Comparison of ENCODE assay signal across 30 cellular contexts in the genomic region with DNA sequence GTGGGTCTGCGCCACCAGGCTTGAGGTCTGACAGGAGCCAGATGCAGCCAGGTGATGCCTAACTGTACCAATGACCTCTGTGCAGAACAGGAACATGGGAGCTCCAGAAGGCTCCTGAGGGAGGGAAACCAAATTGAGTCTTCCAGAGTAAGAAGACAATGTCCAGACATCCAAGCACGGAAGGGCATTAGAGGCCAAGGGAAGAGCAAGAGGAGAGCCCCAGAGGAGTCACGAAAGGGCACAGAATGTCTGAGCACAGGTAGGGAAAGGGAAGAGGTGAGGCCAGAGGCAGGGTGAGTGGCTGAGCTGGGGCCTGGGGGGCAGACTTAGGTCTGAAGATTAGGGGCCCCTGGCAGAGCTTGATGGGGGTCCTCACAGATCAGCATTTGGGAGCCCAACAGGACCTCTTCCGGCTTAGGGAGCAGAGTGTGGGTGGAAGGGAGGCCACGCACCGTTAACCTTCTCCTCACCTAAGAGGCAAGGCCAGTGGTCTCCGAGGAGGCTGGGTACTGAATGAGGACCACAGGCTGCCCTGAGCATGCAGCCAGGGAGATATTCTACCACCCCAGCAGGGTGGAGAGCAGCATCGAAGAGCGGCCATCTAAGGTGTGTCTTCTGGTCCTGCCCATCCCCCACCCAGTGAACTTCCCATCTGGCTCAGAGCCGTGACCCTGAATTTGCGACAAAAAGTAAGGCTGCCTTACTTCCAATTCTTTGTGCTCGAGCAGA. TPM values are rescaled to one million over a fixed set of nuclear protein-coding genes. Genes with fewer than 3 reads are reported as not detected.
A peak's percentile ranks its signal among the peaks of the same experiment; 100 is the strongest.
DNase-seq lines count a peak whose midpoint lies in the region; ATAC-seq, FAIRE-seq and TF ChIP-seq lines count a peak whose summit lies in the region.
"Had no signal": no experiment of that assay in that cellular context is flagged by ENCODE, and none has a peak within 500 bp of the region (broad histone marks: within the 10 kb centered on the region; RNA-seq: fewer than 3 reads in every experiment).

No MANE protein-coding gene starts in this region.

- H3K4me3 ChIP-seq in breast epithelium (no peak overlapping the region), kidney (ENCODE audit: low read length in 2 of 2) (no peak overlapping the region)
- H3K4me3 ChIP-seq: GM12878, K562 had no signal

- H3K9me3 ChIP-seq in breast epithelium: no peaks in the 10 kb centered on the region
- no peaks in the 10 kb centered on the region for H3K9me3 ChIP-seq in kidney (ENCODE audit: control insufficient read depth in 1 of 2, low read length in 2 of 2)

- no peak for TF ChIP-seq POLR2A in breast epithelium (IDR thresholded peaks at IDR 0.05)

- no peaks in the 10 kb centered on the region for H3K4me1 Mint-ChIP-seq in MCF 10A (ENCODE audit: insufficient read depth, unreplicated experiment)
- peaks cover 6% of the 10 kb centered on the region for H3K4me1 Mint-ChIP-seq in progenitor cell of endocrine pancreas (ENCODE audit: low read depth)

- intact Hi-C loops in MCF 10A (cut with micrococcal nuclease) (no loop called here), breast epithelium (cut with DNase I; ENCODE audit: low total_unique reads) (no loop called here), kidney (cut with DNase I) (no loop called here)

- CTCF ChIA-PET in MCF 10A (lab: Yijun Ruan, JAX) (interaction anchor here (0.8 to 3.4 kb wide), 2 partner anchors 9 to 11 kb away, joined by 4 to 20 read pairs; no protein-coding TSS in a partner anchor), RWPE1 (lab: Yijun Ruan, JAX) (no interaction called here)

- H3K9ac ChIP-seq in kidney (ENCODE audit: low read length in 2 of 2): no peak overlapping the region

- TF ChIP-seq CTCF in MCF 10A (IDR thresholded peaks at IDR 0.05; ENCODE audit: unreplicated experiment) (no peak), breast epithelium (IDR thresholded peaks at IDR 0.05) (no peak), RWPE1 (conservative IDR thresholded peaks at IDR 0.05; ENCODE audit: low read depth) (no peak), kidney (IDR thresholded peaks at IDR 0.05; ENCODE audit: borderline replicate concordance, extremely low read depth, insufficient read depth) (no peak), progenitor cell of endocrine pancreas (IDR thresholded peaks at IDR 0.05; ENCODE audit: unreplicated experiment) (no peak)

- no peak overlapping the region for H3K4me3 Mint-ChIP-seq in MCF 10A (ENCODE audit: unreplicated experiment)
- H3K4me3 Mint-ChIP-seq in progenitor cell of endocrine pancreas (ENCODE audit: low read depth): no peak overlapping the region
- H3K4me3 Mint-ChIP-seq: CD4-positive, alpha-beta memory T cell had no signal

- H3K27ac Mint-ChIP-seq in MCF 10A (ENCODE audit: low read depth, unreplicated experiment): peak overlapping the region; percentile 60
- peak overlapping the region; percentile 76 for H3K27ac Mint-ChIP-seq in progenitor cell of endocrine pancreas

- H3K9me3 Mint-ChIP-seq in MCF 10A (ENCODE audit: unreplicated experiment): no peaks in the 10 kb centered on the region
- H3K9me3 Mint-ChIP-seq in progenitor cell of endocrine pancreas (ENCODE audit: low read depth): no peaks in the 10 kb centered on the region
- H3K9me3 Mint-ChIP-seq: CD4-positive, alpha-beta memory T cell had no signal

- no peak overlapping the region for H3K27ac ChIP-seq in breast epithelium
- H3K27ac ChIP-seq in RWPE1: 0 out of 2 replicates have a peak overlapping the region, but pooled peaks have one; percentile 3
- no peak overlapping the region for H3K27ac ChIP-seq in kidney (ENCODE audit: low read depth in 2 of 2, low read length in 2 of 2)

- no TSS peak for BruUV-seq in MCF 10A (replicated peaks; lab: Mats Ljungman, UMichigan)

- DNase-seq in MCF 10A (ENCODE audit: unreplicated experiment) (no peak), breast epithelium (ENCODE audit: low spot score in 2 of 2) (no peak), RWPE1 (ENCODE audit: low spot score) (no peak), kidney (peak; percentile 36), progenitor cell of endocrine pancreas (ENCODE audit: low spot score, unreplicated experiment) (no peak), NCI-H2171 (lab: John Stamatoyannopoulos, UW) (no peak)
- DNase-seq in activated CD8-positive, alpha-beta memory T cell treated with anti-CD3 and anti-CD28 coated beads, Interleukin-2, amount 50 U/mL, for 4 hours: no peak
- DNase-seq: C1 segment of cervical spinal cord; CD4-positive, alpha-beta memory T cell; COR-L47; DMS79; EL; GDM1; Kasumi-1; MV-4-11; NCI-H2029; NCI-H2227 treated with DMSO at 0.1 percent for 48 hours; NCI-H526 treated with DMSO at 0.1 percent for 48 hours; RPMI8226; SHP77 treated with DMSO at 0.1 percent for 48 hours had no signal

- H3K27me3 Mint-ChIP-seq in MCF 10A (ENCODE audit: insufficient read depth, unreplicated experiment) (no peaks in the 10 kb centered on the region), progenitor cell of endocrine pancreas (no peaks in the 10 kb centered on the region)
- H3K27me3 Mint-ChIP-seq: CD4-positive, alpha-beta memory T cell had no signal

- H3K4me1 ChIP-seq in breast epithelium: no peaks in the 10 kb centered on the region
- peaks cover 29 to 43% of the 10 kb centered on the region in 2 donors for H3K4me1 ChIP-seq in kidney (ENCODE audit: control insufficient read depth in 1 of 2, insufficient read depth in 1 of 2, low read depth in 1 of 2, low read length in 2 of 2)

- peaks cover 35% of the 10 kb centered on the region for H3K36me3 Mint-ChIP-seq in MCF 10A (ENCODE audit: insufficient read depth, unreplicated experiment)
- peaks cover 8% of the 10 kb centered on the region for H3K36me3 Mint-ChIP-seq in progenitor cell of endocrine pancreas (ENCODE audit: insufficient read depth)

- H3K27me3 ChIP-seq in breast epithelium: no peaks in the 10 kb centered on the region

- no peak for ATAC-seq in HG03520 (IDR thresholded peaks at IDR 0.05; ENCODE audit: unreplicated experiment)
- ATAC-seq: GM12878, HCT116, K562 had no signal

- H3K36me3 ChIP-seq in breast epithelium: no peaks in the 10 kb centered on the region
- H3K36me3 ChIP-seq in kidney (ENCODE audit: control insufficient read depth in 1 of 2, insufficient read depth in 2 of 2, low read length in 2 of 2): peaks cover 16 to 40% of the 10 kb centered on the region in 2 donors

- POLR2A ChIA-PET in MCF 10A (lab: Yijun Ruan, JAX) (interaction anchor here (1.6 kb wide), 1 partner anchor 15 kb away, joined by 3 read pairs; no protein-coding TSS in a partner anchor), RWPE1 (lab: Yijun Ruan, JAX; ENCODE audit: low non-redundant PET) (no interaction called here)

- FAIRE-seq in kidney (lab: Jason Lieb, UNC): no peak
- FAIRE-seq: A204.1, GM12878, K562 had no signal

RNA-seq across cellular contexts. Expression of gene RRBP1, which starts 41.7 kb away (rescaled TPM):
- total RNA-seq in MCF 10A (2022) (203 and 244 TPM in 2 replicates), breast epithelium (10 to 100 TPM; 49.8 to 92.4 (median 78.0) TPM), kidney (231 TPM), progenitor cell of endocrine pancreas (222 and 242 TPM in 2 replicates)
- polyA plus RNA-seq in kidney (ENCODE audit: insufficient read depth, low read depth, low replicate concordance): 83.4 TPM

RNA-seq across cellular contexts. Expression of gene BANF2, which starts 59.5 kb away (rescaled TPM):
- not detected in 2 replicates for total RNA-seq in MCF 10A (2022)
- not detected for total RNA-seq in breast epithelium
- not detected for total RNA-seq in kidney
- polyA plus RNA-seq in kidney (ENCODE audit: insufficient read depth, low read depth, low replicate concordance): not detected
- not detected in 2 replicates for total RNA-seq in progenitor cell of endocrine pancreas
- total RNA-seq: CD4-positive, alpha-beta memory T cell; GM12878; H4; HT1080; K562; M059J; NCI-H460 had no signal
- polyA plus RNA-seq: AG04450; CD4-positive, alpha-beta memory T cell; GM12878; K562 had no signal
